ENCODE assay signal across 17 cellular contexts in genomic region chr10:111035542-111035941, GRCh38. TPM values are rescaled to one million over a fixed set of nuclear protein-coding genes. Genes with fewer than 3 reads are reported as not detected.
DNase-seq lines count a peak whose midpoint lies in the region; ATAC-seq and TF ChIP-seq lines count a peak whose summit lies in the region.
"Had no signal": no experiment of that assay in that cellular context is flagged by ENCODE, and none has a peak within 500 bp of the region (broad histone marks: within the 10 kb centered on the region; RNA-seq: fewer than 3 reads in every experiment).

No MANE protein-coding gene starts in this region.

- peaks cover 40% of the 10 kb centered on the region for H3K36me3 Mint-ChIP-seq in HFFc6 (ENCODE audit: low read depth)

- ATAC-seq in HG02678 (IDR thresholded peaks at IDR 0.05; ENCODE audit: unreplicated experiment) = no peak

- peak overlapping the region; percentile 69 for H3K27ac Mint-ChIP-seq in HFFc6

- peaks cover 45% of the 10 kb centered on the region for H3K9me3 Mint-ChIP-seq in HFFc6

- peak overlapping the region; percentile 60 for H3K4me3 Mint-ChIP-seq in HFFc6

- no peak overlapping the region for H3K4me3 ChIP-seq in AG10803 (ENCODE audit: low read length)
- H3K4me3 ChIP-seq in cardiac fibroblast (replicated peaks in 1 of 2; ENCODE audit: low read depth in 2 of 2, low read length in 2 of 2) = no peak overlapping the region
- H3K4me3 ChIP-seq: SJCRH30 had no signal

- peaks cover 28% of the 10 kb centered on the region for H3K4me1 Mint-ChIP-seq in HFFc6 (ENCODE audit: low read depth)

- TF ChIP-seq CTCF in AG10803 (conservative IDR thresholded peaks at IDR 0.05; ENCODE audit: low read length) (no peak), HFFc6 (IDR thresholded peaks at IDR 0.05) (no peak), cardiac fibroblast (IDR thresholded peaks at IDR 0.05; ENCODE audit: low read depth, low read length) (no peak)

- DNase-seq in AG10803 (ENCODE audit: low read depth) = peak; percentile 12
- DNase-seq in HFFc6 = peak; percentile 8
- peak; percentile 4 to 57 for DNase-seq in cardiac fibroblast (ENCODE audit: low read depth in 2 of 2)
- peak; percentile 5 for DNase-seq in myocyte (ENCODE audit: low read depth)
- DNase-seq in activated CD4-positive, CD25-positive, alpha-beta regulatory T cell (lab: John Stamatoyannopoulos, UW) = no peak
- DNase-seq in middle frontal gyrus (ENCODE audit: extremely low spot score, low spot score) = no peak
- no peak for DNase-seq in NCI-H187 (lab: John Stamatoyannopoulos, UW)
- DNase-seq: Caco-2, H7, NCI-H1105 treated with DMSO at 0.1 percent for 48 hours, NCI-H187 treated with DMSO at 0.1 percent for 48 hours, NCI-H2171 treated with DMSO at 0.1 percent for 48 hours, NCI-H748 treated with DMSO at 0.1 percent for 48 hours, OCI-M1, SJCRH30 had no signal

- peaks cover 4% of the 10 kb centered on the region for H3K27me3 Mint-ChIP-seq in HFFc6 (ENCODE audit: insufficient read depth)

RNA-seq across cellular contexts. Expression of gene ADRA2A, which starts 41.3 kb away (rescaled TPM):
- total RNA-seq in HFFc6 (2021; fragmentation: NEBNext Ultra II Directional; extraction: Animal tissue kit (Norgen Biotek cat#: 25700)) = not detected
- total RNA-seq in myocyte = 0.31 and 1.3 TPM in 2 replicates
- 10.0 TPM for polyA plus RNA-seq in myocyte (2012)
- total RNA-seq: NCI-H460 had no signal

Comparison
In these comparisons a context has a peak if more than half of its experiments do, and no peak if none do; other contexts are left out.
1. DNase-seq: peak in AG10803 (single experiment), HFFc6 (single experiment), cardiac fibroblast (2 of 2) and myocyte (single experiment); none in activated CD4-positive, CD25-positive, alpha-beta regulatory T cell (0 of 4), middle frontal gyrus (single experiment) and NCI-H187 (0 of 2).